ENCODE assay signal across 20 cellular contexts in genomic region chr15:62750471-62750870, GRCh38.
"Had no signal": no experiment of that assay in that cellular context is flagged by ENCODE, and none has a peak within 500 bp of the region (broad histone marks: within the 10 kb centered on the region; RNA-seq: fewer than 3 reads in every experiment).

No MANE protein-coding gene starts in this region.

- H3K27ac ChIP-seq: SJSA1, SK-N-MC had no signal

- H3K36me3 ChIP-seq: SJSA1 had no signal

- DNase-seq: KBM-7, NCI-H1092, NCI-H1105 treated with DMSO at 0.1 percent for 48 hours, NCI-H1417 treated with DMSO at 0.1 percent for 48 hours, NCI-H146, NCI-H1694 treated with DMSO at 0.1 percent for 48 hours, NCI-H1930, NCI-H2081, NCI-H2107, NCI-H2227 treated with DMSO at 0.1 percent for 48 hours, NCI-H524, NCI-H526 treated with DMSO at 0.1 percent for 48 hours, NCI-H748 treated with DMSO at 0.1 percent for 48 hours, Right ventricle myocardium superior, RPMI8226, SIG-M5, SW 1271 had no signal

- H3K27me3 ChIP-seq: SJSA1 had no signal

- H3K4me3 ChIP-seq: SJSA1, SK-N-MC had no signal

- FAIRE-seq: RCC 7860 had no signal

- H3K9me3 ChIP-seq: SJSA1 had no signal
